28 cellular contexts compared by ENCODE assay signal in the genomic region with DNA sequence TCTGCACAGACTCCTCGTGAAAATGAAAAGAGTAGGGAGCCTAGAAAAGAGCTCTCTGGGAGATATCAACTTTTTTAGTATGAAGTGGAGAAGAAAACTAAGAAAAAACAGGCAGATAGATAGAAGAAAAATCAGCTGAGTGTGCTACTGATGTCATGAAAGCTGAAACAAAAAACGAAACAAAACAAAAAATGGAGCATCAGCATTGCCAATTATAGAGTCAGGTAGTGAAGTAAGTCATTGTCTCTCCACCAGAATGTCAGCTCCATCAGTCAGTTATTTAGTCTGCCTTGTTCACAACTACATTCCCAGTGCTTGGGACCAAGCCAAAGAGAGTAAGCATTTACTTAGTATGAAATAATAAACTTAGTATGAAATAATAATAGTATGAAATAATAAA.
"Had no signal": no experiment of that assay in that cellular context is flagged by ENCODE, and none has a peak within 500 bp of the region (broad histone marks: within the 10 kb centered on the region; RNA-seq: fewer than 3 reads in every experiment).

No MANE protein-coding gene starts in this region.

- H3K27me3 Mint-ChIP-seq: activated CD4-positive, alpha-beta memory T cell treated with anti-CD3 and anti-CD28 coated beads, Interleukin-2, amount 10 ng/mL, durations not matched to agents 7 days and 5 days; activated CD4-positive, alpha-beta T cell treated with anti-CD3 and anti-CD28 coated beads, Interleukin-2, amount 10 ng/mL, durations not matched to agents 7 days and 5 days; activated T-cell treated with anti-CD3 and anti-CD28 coated beads, Interleukin-2, amount 50 U/mL, for 24 hours; naive thymus-derived CD4-positive, alpha-beta T cell; progenitor cell of endocrine pancreas; stimulated activated naive CD8-positive, alpha-beta T cell treated with anti-CD3 and anti-CD28 coated beads, Interleukin-15, Interleukin-2, amounts not matched to agents 100 ng/mL and 50 ng/mL, for 24 hours had no signal

- H3K27ac Mint-ChIP-seq: activated CD4-positive, alpha-beta memory T cell treated with anti-CD3 and anti-CD28 coated beads, Interleukin-2, amount 10 ng/mL, durations not matched to agents 7 days and 5 days; activated CD4-positive, alpha-beta T cell treated with anti-CD3 and anti-CD28 coated beads, Interleukin-2, amount 10 ng/mL, durations not matched to agents 7 days and 5 days; activated T-cell treated with anti-CD3 and anti-CD28 coated beads, Interleukin-2, amount 50 U/mL, for 24 hours; immature natural killer cell; mesothelial cell of epicardium; naive thymus-derived CD4-positive, alpha-beta T cell; progenitor cell of endocrine pancreas; stimulated activated naive CD8-positive, alpha-beta T cell treated with anti-CD3 and anti-CD28 coated beads, Interleukin-15, Interleukin-2, amounts not matched to agents 100 ng/mL and 50 ng/mL, for 24 hours had no signal

- H3K4me3 Mint-ChIP-seq: activated CD4-positive, alpha-beta memory T cell treated with anti-CD3 and anti-CD28 coated beads, Interleukin-2, amount 10 ng/mL, durations not matched to agents 7 days and 5 days; activated CD4-positive, alpha-beta T cell treated with anti-CD3 and anti-CD28 coated beads, Interleukin-2, amount 10 ng/mL, durations not matched to agents 7 days and 5 days; activated T-cell treated with anti-CD3 and anti-CD28 coated beads, Interleukin-2, amount 50 U/mL, for 24 hours; immature natural killer cell; mesothelial cell of epicardium; naive thymus-derived CD4-positive, alpha-beta T cell; stimulated activated naive CD8-positive, alpha-beta T cell treated with anti-CD3 and anti-CD28 coated beads, Interleukin-15, Interleukin-2, amounts not matched to agents 100 ng/mL and 50 ng/mL, for 24 hours had no signal

- H3K36me3 ChIP-seq: esophagus muscularis mucosa, heart left ventricle, ovary, right lobe of liver, thoracic aorta, WERI-Rb-1 had no signal

- H3K9me3 ChIP-seq: esophagus muscularis mucosa, heart left ventricle, ovary, right lobe of liver, thoracic aorta had no signal

- H3K4me3 ChIP-seq: esophagus muscularis mucosa, heart left ventricle, ovary, right lobe of liver, thoracic aorta had no signal

- DNase-seq: activated CD4-positive, alpha-beta memory T cell treated with anti-CD3 and anti-CD28 coated beads, Interleukin-2, amount 10 ng/mL, durations not matched to agents 7 days and 5 days; activated CD4-positive, alpha-beta T cell treated with anti-CD3 and anti-CD28 coated beads, Interleukin-2, amount 10 ng/mL, durations not matched to agents 7 days and 5 days; activated CD4-positive, CD25-positive, alpha-beta regulatory T cell treated with anti-CD3 and anti-CD28 coated beads, Interleukin-2, amount 50 U/mL, for 72 hours; activated CD8-positive, alpha-beta memory T cell treated with anti-CD3 and anti-CD28 coated beads, Interleukin-2, amount 50 U/mL, for 48 hours; activated gamma-delta T cell treated with Interleukin-2 at 50 U/mL for 16 hours; activated naive CD4-positive, alpha-beta T cell treated with anti-CD3 and anti-CD28 coated beads, Interleukin-2, amount 50 U/mL, for 16 hours; activated T-cell treated with anti-CD3 and anti-CD28 coated beads, Interleukin-2, amount 50 U/mL, for 24 hours; dermis blood vessel endothelial cell; effector CD4-positive, alpha-beta T cell; foreskin keratinocyte; heart left ventricle; hypothalamus; immature natural killer cell; kidney; left colon; naive thymus-derived CD4-positive, alpha-beta T cell; ovary; right lobe of liver; stimulated activated CD4-positive, alpha-beta T cell treated with anti-CD3 and anti-CD28 coated beads, Interleukin-2, amount 100 ng/mL, for 48 hours; trophoblast cell; WERI-Rb-1 had no signal

- ATAC-seq: foreskin keratinocyte; heart left ventricle; left colon; naive thymus-derived CD4-positive, alpha-beta T cell had no signal

- H3K4me1 ChIP-seq: esophagus muscularis mucosa, foreskin keratinocyte, heart left ventricle, right lobe of liver had no signal

- H3K36me3 Mint-ChIP-seq: immature natural killer cell, mesothelial cell of epicardium had no signal

- H3K27me3 ChIP-seq: esophagus muscularis mucosa, foreskin keratinocyte, heart left ventricle, ovary, right lobe of liver had no signal

- H3K27ac ChIP-seq: esophagus muscularis mucosa, foreskin keratinocyte, heart left ventricle, ovary, right lobe of liver, thoracic aorta, WERI-Rb-1 had no signal

- H3K4me1 Mint-ChIP-seq: activated CD4-positive, alpha-beta memory T cell treated with anti-CD3 and anti-CD28 coated beads, Interleukin-2, amount 10 ng/mL, durations not matched to agents 7 days and 5 days; activated CD4-positive, alpha-beta T cell treated with anti-CD3 and anti-CD28 coated beads, Interleukin-2, amount 10 ng/mL, durations not matched to agents 7 days and 5 days; immature natural killer cell; mesothelial cell of epicardium; naive thymus-derived CD4-positive, alpha-beta T cell had no signal

- FAIRE-seq: bronchial epithelial cell, urothelium cell line had no signal
